Comparison of ENCODE assay signal across 13 cellular contexts in genomic region chr6:30806581-30807183, GRCh38.
"Had no signal": no experiment of that assay in that cellular context is flagged by ENCODE, and none has a peak within 500 bp of the region (broad histone marks: within the 10 kb centered on the region; RNA-seq: fewer than 3 reads in every experiment).

No MANE protein-coding gene starts in this region.

- H3K27ac Mint-ChIP-seq: activated CD8-positive, alpha-beta T cell treated with anti-CD3 and anti-CD28 coated beads, Interleukin-2, amount 10 ng/mL, durations not matched to agents 7 days and 5 days; activated T-helper 1 cell treated with anti-CD3 and anti-CD28 coated beads, Interleukin-12 subunit alpha, Interleukin-12 subunit beta, Interleukin-2, Interleukin-4 antibody, amounts not matched to agents 30 ng/mL and 10 ng/mL and 1 ng/mL, durations not matched to agents 14 hours and 24 hours and 36 hours; T-helper 1 cell treated with Interleukin-12 subunit alpha and Interleukin-12 subunit beta and Interleukin-4 antibody, amounts not matched to agents 30 μg/mL and 1 μg/mL, for 36 hours had no signal

- H3K36me3 ChIP-seq: esophagus muscularis mucosa, pancreas, tibial nerve had no signal

- H3K4me1 ChIP-seq: esophagus muscularis mucosa, pancreas, tibial nerve had no signal

- H3K27me3 ChIP-seq: dorsolateral prefrontal cortex, esophagus muscularis mucosa, pancreas, tibial nerve had no signal

- H3K27ac ChIP-seq: dorsolateral prefrontal cortex, esophagus muscularis mucosa, pancreas, tibial nerve had no signal

- H3K4me3 Mint-ChIP-seq: activated CD8-positive, alpha-beta T cell treated with anti-CD3 and anti-CD28 coated beads, Interleukin-2, amount 10 ng/mL, durations not matched to agents 7 days and 5 days; activated T-helper 1 cell treated with anti-CD3 and anti-CD28 coated beads, Interleukin-12 subunit alpha, Interleukin-12 subunit beta, Interleukin-2, Interleukin-4 antibody, amounts not matched to agents 30 ng/mL and 10 ng/mL and 1 ng/mL, durations not matched to agents 14 hours and 24 hours and 36 hours; neural crest cell; stimulated activated effector memory CD8-positive, alpha-beta T cell treated with anti-CD3 and anti-CD28 coated beads, Interleukin-12 subunit alpha, Interleukin-12 subunit beta, amount 100 ng/mL, for 72 hours; T-helper 1 cell treated with Interleukin-12 subunit alpha and Interleukin-12 subunit beta and Interleukin-4 antibody, amounts not matched to agents 30 μg/mL and 1 μg/mL, for 36 hours had no signal

- H3K9me3 ChIP-seq: esophagus muscularis mucosa, pancreas, tibial nerve had no signal

- DNase-seq: activated CD4-positive, alpha-beta T cell treated with anti-CD3 and anti-CD28 coated beads for 48 hours; activated CD8-positive, alpha-beta memory T cell treated with anti-CD3 and anti-CD28 coated beads, Interleukin-2, amount 50 U/mL, for 48 hours; activated CD8-positive, alpha-beta T cell treated with anti-CD3 and anti-CD28 coated beads, Interleukin-2, amount 10 ng/mL, durations not matched to agents 7 days and 5 days; dorsolateral prefrontal cortex; left colon had no signal

- H3K9me3 Mint-ChIP-seq: neural crest cell; stimulated activated effector memory CD8-positive, alpha-beta T cell treated with anti-CD3 and anti-CD28 coated beads, Interleukin-12 subunit alpha, Interleukin-12 subunit beta, amount 100 ng/mL, for 72 hours had no signal

- ATAC-seq: activated CD8-positive, alpha-beta T cell treated with anti-CD3 and anti-CD28 coated beads, Interleukin-2, amount 10 ng/mL, durations not matched to agents 7 days and 5 days; left colon; pancreas; stimulated activated effector memory CD8-positive, alpha-beta T cell treated with anti-CD3 and anti-CD28 coated beads, Interleukin-12 subunit alpha, Interleukin-12 subunit beta, amount 100 ng/mL, for 72 hours had no signal

- H3K4me3 ChIP-seq: dorsolateral prefrontal cortex, esophagus muscularis mucosa, lung, pancreas, tibial nerve had no signal

- H3K4me1 Mint-ChIP-seq: neural crest cell had no signal
